28 cellular contexts compared by ENCODE assay signal in genomic region chr20:35716330-35716729, GRCh38.
"Had no signal": no experiment of that assay in that cellular context is flagged by ENCODE, and none has a peak within 500 bp of the region (broad histone marks: within the 10 kb centered on the region; RNA-seq: fewer than 3 reads in every experiment).

No MANE protein-coding gene starts in this region.

- H3K27ac ChIP-seq: colonic mucosa, esophagus muscularis mucosa, foreskin keratinocyte, heart right ventricle, left lung, neutrophil, prostate gland, skin epidermis, spleen, thoracic aorta, tibial nerve, upper lobe of left lung had no signal

- H3K27me3 Mint-ChIP-seq: dendritic cell treated with granulocyte-macrophage colony-stimulating factor and Interleukin-4, amounts not matched to agents 40 ng/mL and 50 ng/mL, for 4 days; naive B cell; natural killer cell treated with Interleukin-12 subunit alpha and Interleukin-12 subunit beta and Interleukin-15 and Interleukin-18, amount 100 ng/mL, for 72 hours; stimulated activated memory B cell treated with anti-CD40 and anti-IgM and Interleukin-4, amounts not matched to agents 10 μg/mL and 1 μg/mL and 100 μg/mL, for 72 hours; stimulated activated naive CD8-positive, alpha-beta T cell treated with anti-CD3 and anti-CD28 coated beads, Interleukin-15, Interleukin-2, amounts not matched to agents 100 ng/mL and 50 ng/mL, for 24 hours had no signal

- H3K9me3 ChIP-seq: colonic mucosa, esophagus muscularis mucosa, heart right ventricle, left lung, mucosa of descending colon, prostate gland, spleen, thoracic aorta, tibial nerve, upper lobe of left lung had no signal

- ATAC-seq: foreskin keratinocyte; heart right ventricle; left cardiac atrium; left lung; mucosa of descending colon; right cardiac atrium; stimulated activated memory B cell treated with anti-CD40 and anti-IgM and Interleukin-4, amounts not matched to agents 10 μg/mL and 1 μg/mL and 100 μg/mL, for 72 hours had no signal

- DNase-seq: colonic mucosa; effector CD8-positive, alpha-beta T cell; foreskin keratinocyte; glutamatergic neuron; heart right ventricle; hippocampal formation; left cardiac atrium; left lung; mesenchymal stem cell; mucosa of descending colon; naive B cell; right cardiac atrium; spleen; stimulated activated CD4-positive, alpha-beta T cell treated with anti-CD3 and anti-CD28 coated beads, Interleukin-4, amount 100 ng/mL, for 4 hours; upper lobe of left lung had no signal

- H3K4me3 Mint-ChIP-seq: dendritic cell treated with granulocyte-macrophage colony-stimulating factor and Interleukin-4, amounts not matched to agents 40 ng/mL and 50 ng/mL, for 4 days; endodermal cell; mesothelial cell of epicardium; naive B cell; natural killer cell treated with Interleukin-12 subunit alpha and Interleukin-12 subunit beta and Interleukin-15 and Interleukin-18, amount 100 ng/mL, for 72 hours; neural crest cell; stimulated activated memory B cell treated with anti-CD40 and anti-IgM and Interleukin-4, amounts not matched to agents 10 μg/mL and 1 μg/mL and 100 μg/mL, for 72 hours; stimulated activated naive CD8-positive, alpha-beta T cell treated with anti-CD3 and anti-CD28 coated beads, Interleukin-15, Interleukin-2, amounts not matched to agents 100 ng/mL and 50 ng/mL, for 24 hours had no signal

- H3K9me3 Mint-ChIP-seq: dendritic cell treated with granulocyte-macrophage colony-stimulating factor and Interleukin-4, amounts not matched to agents 40 ng/mL and 50 ng/mL, for 4 days; endodermal cell; mesothelial cell of epicardium; naive B cell; natural killer cell treated with Interleukin-12 subunit alpha and Interleukin-12 subunit beta and Interleukin-15 and Interleukin-18, amount 100 ng/mL, for 72 hours; neural crest cell; stimulated activated memory B cell treated with anti-CD40 and anti-IgM and Interleukin-4, amounts not matched to agents 10 μg/mL and 1 μg/mL and 100 μg/mL, for 72 hours; stimulated activated naive CD8-positive, alpha-beta T cell treated with anti-CD3 and anti-CD28 coated beads, Interleukin-15, Interleukin-2, amounts not matched to agents 100 ng/mL and 50 ng/mL, for 24 hours had no signal

- H3K4me3 ChIP-seq: colonic mucosa, esophagus muscularis mucosa, heart right ventricle, left lung, mucosa of descending colon, prostate gland, skin epidermis, spleen, thoracic aorta, tibial nerve, upper lobe of left lung had no signal

- H3K27ac Mint-ChIP-seq: dendritic cell treated with granulocyte-macrophage colony-stimulating factor and Interleukin-4, amounts not matched to agents 40 ng/mL and 50 ng/mL, for 4 days; endodermal cell; mesothelial cell of epicardium; natural killer cell treated with Interleukin-12 subunit alpha and Interleukin-12 subunit beta and Interleukin-15 and Interleukin-18, amount 100 ng/mL, for 72 hours had no signal

- H3K4me1 Mint-ChIP-seq: endodermal cell, mesothelial cell of epicardium had no signal

- H3K4me1 ChIP-seq: colonic mucosa, foreskin keratinocyte, prostate gland had no signal

- H3K27me3 ChIP-seq: colonic mucosa, esophagus muscularis mucosa, foreskin keratinocyte, heart right ventricle, left lung, neutrophil, spleen, tibial nerve, upper lobe of left lung had no signal
